ENCODE assay signal across 20 cellular contexts in genomic region chr10:103762924-103763323, GRCh38.
DNase-seq lines count a peak whose midpoint lies in the region; ATAC-seq and TF ChIP-seq lines count a peak whose summit lies in the region.
"Had no signal": no experiment of that assay in that cellular context is flagged by ENCODE, and none has a peak within 500 bp of the region (broad histone marks: within the 10 kb centered on the region; RNA-seq: fewer than 3 reads in every experiment).

No MANE protein-coding gene starts in this region.

- H3K9me3 ChIP-seq in cardiac muscle cell (ENCODE audit: low read depth) (no peaks in the 10 kb centered on the region), RWPE2 (ENCODE audit: severe bottlenecking) (no peaks in the 10 kb centered on the region), upper lobe of right lung (no peaks in the 10 kb centered on the region)
- H3K9me3 ChIP-seq: ovary, testis had no signal

- H3K4me3 ChIP-seq in cardiac muscle cell, result no peak overlapping the region
- no peak overlapping the region for H3K4me3 ChIP-seq in RWPE2 (ENCODE audit: severe bottlenecking)
- H3K4me3 ChIP-seq in upper lobe of right lung, result no peak overlapping the region
- H3K4me3 ChIP-seq: ovary, testis had no signal

- ATAC-seq in Right ventricle myocardium inferior, result no peak
- no peak for ATAC-seq in RWPE2 (ENCODE audit: low read depth)
- ATAC-seq in upper lobe of right lung, result no peak
- ATAC-seq in GM19324 (IDR thresholded peaks at IDR 0.05; ENCODE audit: low FRiP score, unreplicated experiment), result no peak
- ATAC-seq: foreskin keratinocyte had no signal

- H3K4me1 ChIP-seq in cardiac muscle cell (ENCODE audit: low read depth) (peaks cover 33% of the 10 kb centered on the region), RWPE2 (ENCODE audit: insufficient read depth, poor library complexity, severe bottlenecking) (peaks cover 83% of the 10 kb centered on the region), upper lobe of right lung (peaks cover 76% of the 10 kb centered on the region)

- no peak for TF ChIP-seq CTCF in cardiac muscle cell (IDR thresholded peaks at IDR 0.05; ENCODE audit: low read depth, low read length)
- no peak for TF ChIP-seq CTCF in RWPE2 (IDR thresholded peaks at IDR 0.05; ENCODE audit: poor library complexity, severe bottlenecking)
- TF ChIP-seq CTCF in upper lobe of right lung (IDR thresholded peaks at IDR 0.05), result no peak

- H3K27ac ChIP-seq in cardiac muscle cell (peak overlapping the region; percentile 7), RWPE2 (ENCODE audit: poor library complexity, severe bottlenecking) (peak overlapping the region; percentile 98), layer of hippocampus (ENCODE audit: low read depth, low read length) (peak overlapping the region; percentile 16), upper lobe of right lung (peak overlapping the region; percentile 11)
- H3K27ac ChIP-seq: ovary, testis had no signal

- intact Hi-C loops in Right ventricle myocardium inferior (cut with DNase I), result no loop called here
- intact Hi-C loops in upper lobe of right lung (cut with DNase I), result no loop called here

- H3K27me3 ChIP-seq in cardiac muscle cell (no peaks in the 10 kb centered on the region), RWPE2 (ENCODE audit: insufficient read depth, poor library complexity, severe bottlenecking) (no peaks in the 10 kb centered on the region), layer of hippocampus (ENCODE audit: control insufficient read depth, insufficient read depth, low read length) (no peaks in the 10 kb centered on the region), upper lobe of right lung (no peaks in the 10 kb centered on the region)
- H3K27me3 ChIP-seq: foreskin keratinocyte, ovary, testis had no signal

- DNase-seq in cardiac muscle cell (ENCODE audit: low read depth in 1 of 2, low spot score in 1 of 2), result no peak
- DNase-seq in Right ventricle myocardium inferior (ENCODE audit: missing footprints), result no peak
- no peak for DNase-seq in RWPE2 (ENCODE audit: low spot score)
- no peak for DNase-seq in upper lobe of right lung
- DNase-seq in NCI-H146 (lab: John Stamatoyannopoulos, UW), result no peak
- DNase-seq in iPS-NIHi7 (ENCODE audit: extremely low spot score), result no peak
- DNase-seq: CD4-positive, alpha-beta T cell; DMS79; HCEC 1CT; kidney; naive thymus-derived CD4-positive, alpha-beta T cell; NCI-H1105; NCI-H2107; NCI-H524; ovary; T-cell; testis had no signal

- H3K36me3 ChIP-seq in cardiac muscle cell (no peaks in the 10 kb centered on the region), RWPE2 (ENCODE audit: low read depth) (peaks cover 44% of the 10 kb centered on the region), upper lobe of right lung (no peaks in the 10 kb centered on the region)
- H3K36me3 ChIP-seq: ovary had no signal

Comparison
In these comparisons a context has a peak if more than half of its experiments do, and no peak if none do; other contexts are left out.
1. H3K27ac ChIP-seq: peak in every context shown above with its lines; median percentile 98 in RWPE2; 16 in layer of hippocampus; 11 in upper lobe of right lung; 7 in cardiac muscle cell.